Comparison of ENCODE assay signal across 8 cellular contexts in genomic region chr11:119567667-119568582, GRCh38.
A peak's percentile ranks its signal among the peaks of the same experiment; 100 is the strongest.
DNase-seq lines count a peak whose midpoint lies in the region; ATAC-seq and FAIRE-seq lines count a peak whose summit lies in the region.

No MANE protein-coding gene starts in this region.

- no peak overlapping the region for H3K4me3 ChIP-seq in effector memory CD4-positive, alpha-beta T cell (ENCODE audit: insufficient read depth, low read depth, low read length, poor library complexity, severe bottlenecking)

- no peak overlapping the region for H3K27ac ChIP-seq in effector memory CD4-positive, alpha-beta T cell (ENCODE audit: insufficient read depth, low read length, poor library complexity, severe bottlenecking)

- DNase-seq in DMS79 (lab: John Stamatoyannopoulos, UW) (peak; percentile 93), RCC 7860 (ENCODE audit: low spot score) (peak; percentile 76), left cardiac atrium (no peak), OCI-M2 (lab: John Stamatoyannopoulos, UW; ENCODE audit: unreplicated experiment) (no peak), T-helper 1 cell (no peak)
- DNase-seq in effector memory CD4-positive, alpha-beta T cell, result no peak

- intact Hi-C loops in left cardiac atrium (cut with DNase I), result no loop called here

- ATAC-seq in HG02798 (IDR thresholded peaks at IDR 0.05; ENCODE audit: poor library complexity, unreplicated experiment) (peak; percentile 70), left cardiac atrium (peak; percentile 68 to 79), HG03469 (IDR thresholded peaks at IDR 0.05; ENCODE audit: unreplicated experiment) (no peak)

- no peaks in the 10 kb centered on the region for H3K36me3 ChIP-seq in effector memory CD4-positive, alpha-beta T cell (ENCODE audit: control insufficient read depth, insufficient read depth, low read length)

- H3K4me1 ChIP-seq in effector memory CD4-positive, alpha-beta T cell (ENCODE audit: control insufficient read depth, insufficient read depth, low read length, poor library complexity, severe bottlenecking), result no peaks in the 10 kb centered on the region

- peak; percentile 75 for FAIRE-seq in RCC 7860 (lab: Jason Lieb, UNC)

- no peaks in the 10 kb centered on the region for H3K9me3 ChIP-seq in effector memory CD4-positive, alpha-beta T cell (ENCODE audit: control insufficient read depth, low read length)

- H3K27me3 ChIP-seq in effector memory CD4-positive, alpha-beta T cell (replicated peaks; ENCODE audit: control insufficient read depth, insufficient read depth, low read length, poor library complexity, severe bottlenecking), result no peaks in the 10 kb centered on the region

Comparison
In these comparisons a context has a peak if more than half of its experiments do, and no peak if none do; other contexts are left out.
1. DNase-seq: peak in DMS79 (single experiment) and RCC 7860 (single experiment); none in left cardiac atrium (single experiment), effector memory CD4-positive, alpha-beta T cell (0 of 3), OCI-M2 (single experiment) and T-helper 1 cell (0 of 5).